8 cellular contexts compared by ENCODE assay signal in genomic region chr1:76075877-76076276, GRCh38. TPM values are rescaled to one million over a fixed set of nuclear protein-coding genes. Genes with fewer than 3 reads are reported as not detected.
DNase-seq lines count a peak whose midpoint lies in the region; ATAC-seq and TF ChIP-seq lines count a peak whose summit lies in the region.

No MANE protein-coding gene starts in this region.

- peak overlapping the region; percentile 79 for H3K4me3 Mint-ChIP-seq in activated CD8-positive, alpha-beta T cell treated with anti-CD3 and anti-CD28 coated beads for 36 hours
- no peak overlapping the region for H3K4me3 Mint-ChIP-seq in activated CD8-positive, alpha-beta T cell treated with anti-CD3 and anti-CD28 coated beads, Interleukin-2, amount 10 ng/mL, durations not matched to agents 7 days and 5 days

- no peak for ATAC-seq in activated CD8-positive, alpha-beta T cell treated with anti-CD3 and anti-CD28 coated beads for 36 hours
- ATAC-seq in activated CD8-positive, alpha-beta T cell treated with anti-CD3 and anti-CD28 coated beads, Interleukin-2, amount 10 ng/mL, durations not matched to agents 7 days and 5 days = no peak
- ATAC-seq in GM19023 (IDR thresholded peaks at IDR 0.05; ENCODE audit: unreplicated experiment) = no peak

- H3K27ac Mint-ChIP-seq in activated CD8-positive, alpha-beta T cell treated with anti-CD3 and anti-CD28 coated beads for 36 hours = peak overlapping the region; percentile 51
- H3K27ac Mint-ChIP-seq in activated CD8-positive, alpha-beta T cell treated with anti-CD3 and anti-CD28 coated beads, Interleukin-2, amount 10 ng/mL, durations not matched to agents 7 days and 5 days = no peak overlapping the region

- TF ChIP-seq CTCF in activated CD8-positive, alpha-beta T cell treated with anti-CD3 and anti-CD28 coated beads for 36 hours (IDR thresholded peaks at IDR 0.05) = no peak
- no peak for TF ChIP-seq CTCF in testis (IDR thresholded peaks at IDR 0.05)

- H3K9me3 Mint-ChIP-seq in activated CD8-positive, alpha-beta T cell treated with anti-CD3 and anti-CD28 coated beads for 36 hours = no peaks in the 10 kb centered on the region
- no peaks in the 10 kb centered on the region for H3K9me3 Mint-ChIP-seq in activated CD8-positive, alpha-beta T cell treated with anti-CD3 and anti-CD28 coated beads, Interleukin-2, amount 10 ng/mL, durations not matched to agents 7 days and 5 days (ENCODE audit: insufficient read depth)

- H3K9me3 ChIP-seq in testis = no peaks in the 10 kb centered on the region

- TF ChIP-seq POLR2A in testis (IDR thresholded peaks at IDR 0.05) = no peak

- 58 to 59% methylated on average over 5 of the region's 5 CpGs for WGBS in testis, 2 donors

- no peaks in the 10 kb centered on the region for H3K36me3 ChIP-seq in testis (ENCODE audit: low read depth, missing control alignments)

- no peak for DNase-seq in activated CD8-positive, alpha-beta T cell treated with anti-CD3 and anti-CD28 coated beads for 36 hours
- DNase-seq in activated CD8-positive, alpha-beta T cell treated with anti-CD3 and anti-CD28 coated beads, Interleukin-2, amount 10 ng/mL, durations not matched to agents 7 days and 5 days = no peak
- DNase-seq in NOMO-1 treated with DMSO at 0.1 percent for 48 hours (lab: John Stamatoyannopoulos, UW; ENCODE audit: unreplicated experiment) = peak; percentile 97
- peak; percentile 74 for DNase-seq in glomerular endothelial cell (ENCODE audit: extremely low read depth, low read depth, low spot score)
- no peak for DNase-seq in testis
- no peak for DNase-seq in NCI-H510A treated with DMSO at 0.1 percent for 48 hours (lab: John Stamatoyannopoulos, UW)
- DNase-seq in HUDEP-2 (lab: John Stamatoyannopoulos, UW; ENCODE audit: unreplicated experiment in 76 of 76) = no peak

- H3K4me3 ChIP-seq in testis = no peak overlapping the region

- no peaks in the 10 kb centered on the region for H3K36me3 Mint-ChIP-seq in activated CD8-positive, alpha-beta T cell treated with anti-CD3 and anti-CD28 coated beads for 36 hours (ENCODE audit: low read depth)
- no peaks in the 10 kb centered on the region for H3K36me3 Mint-ChIP-seq in activated CD8-positive, alpha-beta T cell treated with anti-CD3 and anti-CD28 coated beads, Interleukin-2, amount 10 ng/mL, durations not matched to agents 7 days and 5 days (ENCODE audit: low read depth)

- intact Hi-C loops in activated CD8-positive, alpha-beta T cell treated with anti-CD3 and anti-CD28 coated beads for 36 hours (cut with micrococcal nuclease) = no loop called here
- intact Hi-C loops in testis (cut with DNase I; ENCODE audit: low total_unique reads) = no loop called here

- H3K27me3 Mint-ChIP-seq in activated CD8-positive, alpha-beta T cell treated with anti-CD3 and anti-CD28 coated beads for 36 hours = peaks cover 2% of the 10 kb centered on the region
- H3K27me3 Mint-ChIP-seq in activated CD8-positive, alpha-beta T cell treated with anti-CD3 and anti-CD28 coated beads, Interleukin-2, amount 10 ng/mL, durations not matched to agents 7 days and 5 days (ENCODE audit: low read depth) = peaks cover 14% of the 10 kb centered on the region

- H3K4me1 ChIP-seq in testis = no peaks in the 10 kb centered on the region

- no peaks in the 10 kb centered on the region for H3K27me3 ChIP-seq in testis

- peak overlapping the region; percentile 7 to 15 for H3K27ac ChIP-seq in testis

- CTCF ChIA-PET in activated CD8-positive, alpha-beta T cell treated with anti-CD3 and anti-CD28 coated beads for 36 hours (lab: Charles Lee) = no interaction called here
- CTCF ChIA-PET in activated CD8-positive, alpha-beta T cell treated with anti-CD3 and anti-CD28 coated beads, Interleukin-2, amount 10 ng/mL, durations not matched to agents 7 days and 5 days (lab: Charles Lee) = no interaction called here

- POLR2A ChIA-PET in activated CD8-positive, alpha-beta T cell treated with anti-CD3 and anti-CD28 coated beads for 36 hours (lab: Charles Lee) = no interaction called here
- POLR2A ChIA-PET in activated CD8-positive, alpha-beta T cell treated with anti-CD3 and anti-CD28 coated beads, Interleukin-2, amount 10 ng/mL, durations not matched to agents 7 days and 5 days (lab: Charles Lee) = no interaction called here

- peaks cover 35% of the 10 kb centered on the region for H3K4me1 Mint-ChIP-seq in activated CD8-positive, alpha-beta T cell treated with anti-CD3 and anti-CD28 coated beads for 36 hours (ENCODE audit: low read depth)
- peaks cover 17% of the 10 kb centered on the region for H3K4me1 Mint-ChIP-seq in activated CD8-positive, alpha-beta T cell treated with anti-CD3 and anti-CD28 coated beads, Interleukin-2, amount 10 ng/mL, durations not matched to agents 7 days and 5 days (ENCODE audit: low read depth)

RNA-seq across cellular contexts. Expression of gene ST6GALNAC3, which starts 1.3 kb away (rescaled TPM):
- 1 to 10 TPM; 2.7 to 2.9 TPM for total RNA-seq in activated CD8-positive, alpha-beta T cell treated with anti-CD3 and anti-CD28 coated beads for 36 hours
- total RNA-seq in activated CD8-positive, alpha-beta T cell treated with anti-CD3 and anti-CD28 coated beads, Interleukin-2, amount 10 ng/mL, durations not matched to agents 7 days and 5 days = under 1 TPM in 1 of 2 experiments, not detected in 1; 0.50 TPM
- total RNA-seq in glomerular endothelial cell (12.4 and 16.6 TPM in 2 replicates), testis (under 1 TPM; 0.74 to 0.87 TPM)
- 0.46 TPM for polyA plus RNA-seq in testis (ENCODE audit: insufficient read depth, low read depth, low replicate concordance)

Comparison
In these comparisons a context has a peak if more than half of its experiments do, and no peak if none do; other contexts are left out.
1. DNase-seq: peak in NOMO-1 treated with DMSO at 0.1 percent for 48 hours (single experiment) and glomerular endothelial cell (single experiment); none in activated CD8-positive, alpha-beta T cell treated with anti-CD3 and anti-CD28 coated beads for 36 hours (single experiment), activated CD8-positive, alpha-beta T cell treated with anti-CD3 and anti-CD28 coated beads, Interleukin-2, amount 10 ng/mL, durations not matched to agents 7 days and 5 days (single experiment), testis (single experiment), NCI-H510A treated with DMSO at 0.1 percent for 48 hours (single experiment) and HUDEP-2 (0 of 76).